8 cellular contexts compared by ENCODE assay signal in genomic region chr2:237774811-237775553, GRCh38. TPM values are rescaled to one million over a fixed set of nuclear protein-coding genes. Genes with fewer than 3 reads are reported as not detected.
DNase-seq lines count a peak whose midpoint lies in the region; ATAC-seq and TF ChIP-seq lines count a peak whose summit lies in the region.

No MANE protein-coding gene starts in this region.

- H3K4me3 ChIP-seq in fibroblast of the aortic adventitia (ENCODE audit: low read depth, low read length): no peak overlapping the region

- TF ChIP-seq CTCF in fibroblast of the aortic adventitia (IDR thresholded peaks at IDR 0.05; ENCODE audit: insufficient read depth, low read length): peak; percentile 67

- DNase-seq in DMS53 (lab: John Stamatoyannopoulos, UW) (peak; percentile 95), NCI-H82 (lab: John Stamatoyannopoulos, UW) (peak; percentile 74), fibroblast of the aortic adventitia (ENCODE audit: low read depth) (peak; percentile 56), occipital lobe (lab: John Stamatoyannopoulos, UW) (peak; percentile 2), NCI-H524 treated with DMSO at 0.1 percent for 48 hours (lab: John Stamatoyannopoulos, UW) (no peak)
- peak; percentile 36 for DNase-seq in activated CD8-positive, alpha-beta memory T cell treated with anti-CD3 and anti-CD28 coated beads, Interleukin-2, amount 50 U/mL, for 4 hours

- ATAC-seq in HG02588 (IDR thresholded peaks at IDR 0.05; ENCODE audit: unreplicated experiment) (peak; percentile 57), GM21786 (IDR thresholded peaks at IDR 0.05; ENCODE audit: unreplicated experiment) (no peak)

RNA-seq across cellular contexts. Expression of gene RBM44, which starts 23.6 kb away (rescaled TPM):
- total RNA-seq in fibroblast of the aortic adventitia (ENCODE audit: low replicate concordance) (0.27 and 0.65 TPM in 2 replicates), occipital lobe (5.1 TPM)
